In the genomic region with DNA sequence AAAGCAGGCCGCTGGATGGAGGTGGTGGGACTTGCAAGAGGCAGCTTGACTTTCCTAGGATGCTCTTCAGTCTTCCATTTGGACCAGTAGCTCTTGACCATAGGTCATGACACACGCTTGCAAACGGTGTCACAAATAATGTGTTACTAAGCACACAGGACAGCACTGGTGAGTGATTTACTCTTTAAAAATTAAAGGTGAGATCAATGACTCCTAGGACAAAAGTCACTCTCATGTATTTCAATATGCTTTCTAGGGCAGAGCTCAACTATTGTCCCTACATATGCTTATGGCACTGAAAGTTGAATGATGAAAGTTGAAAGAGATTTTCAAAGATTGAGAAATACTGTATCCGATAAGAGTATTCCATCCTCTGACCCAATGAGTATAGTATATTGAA, we compare ENCODE assay signal across 6 cellular contexts.
"Had no signal": no experiment of that assay in that cellular context is flagged by ENCODE, and none has a peak within 500 bp of the region (broad histone marks: within the 10 kb centered on the region; RNA-seq: fewer than 3 reads in every experiment).

No MANE protein-coding gene starts in this region.

- FAIRE-seq: HTR-8/SVneo, K562 had no signal

- ATAC-seq: K562 had no signal

- H3K4me3 ChIP-seq: K562 had no signal

- DNase-seq: IMR-90, KBM-7, KG1 had no signal

- H3K27ac ChIP-seq: HL-60 had no signal
